4 cellular contexts compared by ENCODE assay signal in genomic region chr10:120409816-120410215, GRCh38. TPM values are rescaled to one million over a fixed set of nuclear protein-coding genes. Genes with fewer than 3 reads are reported as not detected.
"Had no signal": no experiment of that assay in that cellular context is flagged by ENCODE, and none has a peak within 500 bp of the region (broad histone marks: within the 10 kb centered on the region; RNA-seq: fewer than 3 reads in every experiment).

No MANE protein-coding gene starts in this region.

- DNase-seq: GDM1, GF-D8 had no signal

- H3K4me3 ChIP-seq: GM12878 had no signal

- ATAC-seq: GM12878 had no signal

RNA-seq across cellular contexts. Expression of gene PLPP4, which starts 47.2 kb away (rescaled TPM):
- total RNA-seq: G401 had no signal
